Comparison of ENCODE assay signal across 1 cellular context in the genomic region with DNA sequence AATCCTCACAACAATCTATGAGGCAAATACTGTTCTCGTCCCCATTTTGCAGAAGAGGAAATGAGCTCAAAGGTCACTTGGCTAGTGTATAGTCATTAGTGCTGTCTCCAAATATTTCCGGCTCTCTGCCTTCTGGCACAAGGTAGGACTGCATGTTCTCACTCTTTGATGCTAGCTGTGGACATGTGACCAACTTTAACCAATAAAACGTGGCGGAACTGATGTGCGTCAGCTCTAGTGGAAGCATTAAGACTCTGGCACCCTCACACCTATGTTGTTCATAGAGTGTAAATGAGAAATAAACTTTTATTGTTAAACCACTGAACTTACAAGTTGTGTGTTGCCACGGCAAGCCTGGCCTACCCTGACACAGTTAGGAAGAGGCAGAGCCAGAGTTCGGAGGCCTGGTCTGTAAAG.
TF ChIP-seq lines count a peak whose summit lies in the region.

No MANE protein-coding gene starts in this region.

TF ChIP-seq in K562, 482 proteins besides CTCF, POLR2A, EP300 and RAD21 (continued from another document):
- TF ChIP-seq, protein P1, sequence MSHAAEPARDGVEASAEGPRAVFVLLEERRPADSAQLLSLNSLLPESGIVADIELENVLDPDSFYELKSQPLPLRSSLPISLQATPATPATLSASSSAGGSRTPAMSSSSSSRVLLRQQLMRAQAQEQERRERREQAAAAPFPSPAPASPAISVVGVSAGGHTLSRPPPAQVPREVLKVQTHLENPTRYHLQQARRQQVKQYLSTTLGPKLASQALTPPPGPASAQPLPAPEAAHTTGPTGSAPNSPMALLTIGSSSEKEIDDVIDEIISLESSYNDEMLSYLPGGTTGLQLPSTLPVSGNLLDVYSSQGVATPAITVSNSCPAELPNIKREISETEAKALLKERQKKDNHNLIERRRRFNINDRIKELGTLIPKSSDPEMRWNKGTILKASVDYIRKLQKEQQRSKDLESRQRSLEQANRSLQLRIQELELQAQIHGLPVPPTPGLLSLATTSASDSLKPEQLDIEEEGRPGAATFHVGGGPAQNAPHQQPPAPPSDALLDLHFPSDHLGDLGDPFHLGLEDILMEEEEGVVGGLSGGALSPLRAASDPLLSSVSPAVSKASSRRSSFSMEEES (CRISPR knock-in tag; IDR thresholded peaks at IDR 0.05), result no peak
- TF ChIP-seq SIRT6 (IDR thresholded peaks at IDR 0.05; ENCODE audit: low read depth, low read length), result no peak
- no peak for TF ChIP-seq KAT7 (CRISPR knock-in tag; IDR thresholded peaks at IDR 0.05; ENCODE audit: borderline replicate concordance)
- no peak for TF ChIP-seq SIX5 (IDR thresholded peaks at IDR 0.05; ENCODE audit: borderline replicate concordance in 1 of 2, insufficient read depth in 1 of 2, low read depth in 1 of 2, low read length in 2 of 2)
